In the genomic region with DNA sequence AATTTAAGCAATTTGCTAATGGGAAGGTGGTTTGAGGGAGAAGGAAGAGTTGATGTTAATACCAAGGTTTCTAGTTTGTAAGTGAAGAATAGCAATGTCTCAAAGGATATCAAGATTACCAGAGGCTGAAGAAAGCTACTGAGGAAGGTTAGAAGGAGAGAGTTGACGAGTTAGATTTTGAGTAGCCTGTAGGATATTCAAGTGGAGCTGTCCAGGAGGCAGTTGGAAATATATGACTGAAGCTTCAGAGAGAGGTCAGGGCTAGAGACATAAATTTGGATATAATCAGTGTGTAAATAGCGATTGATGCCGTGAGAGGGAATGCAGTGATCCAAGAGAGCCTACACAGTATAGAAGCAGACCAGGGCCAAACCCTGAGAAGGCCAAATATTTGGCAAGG, we compare ENCODE assay signal across 3 cellular contexts.
TF ChIP-seq lines count a peak whose summit lies in the region.

No MANE protein-coding gene starts in this region.

TF ChIP-seq in GM23338, 12 proteins besides CTCF, POLR2A, EP300 and RAD21 (continues in another document):
- TF ChIP-seq ZNF114 (CRISPR knock-in tag; IDR thresholded peaks at IDR 0.05): no peak
- TF ChIP-seq POLR2AphosphoS5 (IDR thresholded peaks at IDR 0.05; ENCODE audit: low read depth): no peak
- no peak for TF ChIP-seq EZH2phosphoT487 (IDR thresholded peaks at IDR 0.05; ENCODE audit: unreplicated experiment)
- TF ChIP-seq CREB1 (CRISPR knock-in tag; IDR thresholded peaks at IDR 0.05; ENCODE audit: low read depth): no peak
- TF ChIP-seq JUNB (IDR thresholded peaks at IDR 0.05; ENCODE audit: unreplicated experiment): no peak
- TF ChIP-seq, protein P1, sequence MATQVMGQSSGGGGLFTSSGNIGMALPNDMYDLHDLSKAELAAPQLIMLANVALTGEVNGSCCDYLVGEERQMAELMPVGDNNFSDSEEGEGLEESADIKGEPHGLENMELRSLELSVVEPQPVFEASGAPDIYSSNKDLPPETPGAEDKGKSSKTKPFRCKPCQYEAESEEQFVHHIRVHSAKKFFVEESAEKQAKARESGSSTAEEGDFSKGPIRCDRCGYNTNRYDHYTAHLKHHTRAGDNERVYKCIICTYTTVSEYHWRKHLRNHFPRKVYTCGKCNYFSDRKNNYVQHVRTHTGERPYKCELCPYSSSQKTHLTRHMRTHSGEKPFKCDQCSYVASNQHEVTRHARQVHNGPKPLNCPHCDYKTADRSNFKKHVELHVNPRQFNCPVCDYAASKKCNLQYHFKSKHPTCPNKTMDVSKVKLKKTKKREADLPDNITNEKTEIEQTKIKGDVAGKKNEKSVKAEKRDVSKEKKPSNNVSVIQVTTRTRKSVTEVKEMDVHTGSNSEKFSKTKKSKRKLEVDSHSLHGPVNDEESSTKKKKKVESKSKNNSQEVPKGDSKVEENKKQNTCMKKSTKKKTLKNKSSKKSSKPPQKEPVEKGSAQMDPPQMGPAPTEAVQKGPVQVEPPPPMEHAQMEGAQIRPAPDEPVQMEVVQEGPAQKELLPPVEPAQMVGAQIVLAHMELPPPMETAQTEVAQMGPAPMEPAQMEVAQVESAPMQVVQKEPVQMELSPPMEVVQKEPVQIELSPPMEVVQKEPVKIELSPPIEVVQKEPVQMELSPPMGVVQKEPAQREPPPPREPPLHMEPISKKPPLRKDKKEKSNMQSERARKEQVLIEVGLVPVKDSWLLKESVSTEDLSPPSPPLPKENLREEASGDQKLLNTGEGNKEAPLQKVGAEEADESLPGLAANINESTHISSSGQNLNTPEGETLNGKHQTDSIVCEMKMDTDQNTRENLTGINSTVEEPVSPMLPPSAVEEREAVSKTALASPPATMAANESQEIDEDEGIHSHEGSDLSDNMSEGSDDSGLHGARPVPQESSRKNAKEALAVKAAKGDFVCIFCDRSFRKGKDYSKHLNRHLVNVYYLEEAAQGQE (IDR thresholded peaks at IDR 0.05; ENCODE audit: unreplicated experiment): no peak
- no peak for TF ChIP-seq EZH2 (IDR thresholded peaks at IDR 0.05; ENCODE audit: low read depth, unreplicated experiment)
- TF ChIP-seq, protein P2, sequence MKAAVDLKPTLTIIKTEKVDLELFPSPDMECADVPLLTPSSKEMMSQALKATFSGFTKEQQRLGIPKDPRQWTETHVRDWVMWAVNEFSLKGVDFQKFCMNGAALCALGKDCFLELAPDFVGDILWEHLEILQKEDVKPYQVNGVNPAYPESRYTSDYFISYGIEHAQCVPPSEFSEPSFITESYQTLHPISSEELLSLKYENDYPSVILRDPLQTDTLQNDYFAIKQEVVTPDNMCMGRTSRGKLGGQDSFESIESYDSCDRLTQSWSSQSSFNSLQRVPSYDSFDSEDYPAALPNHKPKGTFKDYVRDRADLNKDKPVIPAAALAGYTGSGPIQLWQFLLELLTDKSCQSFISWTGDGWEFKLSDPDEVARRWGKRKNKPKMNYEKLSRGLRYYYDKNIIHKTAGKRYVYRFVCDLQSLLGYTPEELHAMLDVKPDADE (IDR thresholded peaks at IDR 0.05): no peak
- no peak for TF ChIP-seq ZNF331 (CRISPR knock-in tag; IDR thresholded peaks at IDR 0.05; ENCODE audit: low read depth)
- TF ChIP-seq STAT1 (IDR thresholded peaks at IDR 0.05; ENCODE audit: unreplicated experiment): no peak
- TF ChIP-seq NANOG (IDR thresholded peaks at IDR 0.05; ENCODE audit: borderline replicate concordance): no peak

TF ChIP-seq in Ishikawa, 13 proteins besides CTCF, POLR2A, EP300 and RAD21:
- TF ChIP-seq, protein P1 (IDR thresholded peaks at IDR 0.05; ENCODE audit: low read depth): peak; percentile 44; the same call in 1 of the 2 replicates
- TF ChIP-seq CREB1 (IDR thresholded peaks at IDR 0.05; ENCODE audit: low read depth): no peak

TF ChIP-seq in H1, 55 proteins besides CTCF, POLR2A, EP300 and RAD21:
- TF ChIP-seq TAF7 (optimal IDR thresholded peaks at IDR 0.05; ENCODE audit: borderline replicate concordance, low read depth, low read length): no peak
- no peak for TF ChIP-seq KDM5A (IDR thresholded peaks at IDR 0.05; ENCODE audit: low read length)
